In the genomic region with DNA sequence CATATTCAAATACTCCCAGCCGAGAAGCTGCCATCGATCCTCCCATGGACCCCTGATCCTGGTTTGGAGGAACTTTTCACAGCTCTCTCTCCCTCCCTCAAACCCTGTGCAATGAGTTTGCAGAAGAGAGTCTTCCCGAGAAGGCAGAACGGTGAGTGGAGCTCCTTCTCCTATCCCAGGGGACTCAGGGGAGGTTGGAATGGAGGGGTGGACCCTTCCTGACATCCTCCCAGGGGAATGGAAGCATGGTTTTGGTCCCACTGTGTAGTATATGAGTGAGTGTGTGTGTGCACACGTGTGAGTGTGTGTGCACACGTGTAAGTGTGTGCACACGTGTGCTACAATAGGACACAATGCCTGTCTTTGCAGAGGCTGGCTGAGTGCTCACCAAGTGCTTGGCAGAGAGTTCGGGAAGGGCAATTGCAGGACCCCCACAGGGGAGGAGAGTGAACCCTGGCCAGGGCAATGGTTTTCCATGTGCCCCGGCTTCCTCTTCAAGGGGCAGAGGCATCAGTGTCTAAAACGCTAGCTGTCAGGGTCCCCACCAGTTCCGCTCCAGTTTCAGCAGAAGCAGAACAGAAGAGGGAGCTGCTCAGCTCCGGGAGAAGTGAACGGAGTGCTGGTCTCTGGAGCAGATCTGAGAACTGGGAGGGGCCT, we compare ENCODE assay signal across 1 cellular context.
TF ChIP-seq lines count a peak whose summit lies in the region.

No MANE protein-coding gene starts in this region.

TF ChIP-seq in K562, 482 proteins besides CTCF, POLR2A, EP300 and RAD21:
- TF ChIP-seq, protein P1, sequence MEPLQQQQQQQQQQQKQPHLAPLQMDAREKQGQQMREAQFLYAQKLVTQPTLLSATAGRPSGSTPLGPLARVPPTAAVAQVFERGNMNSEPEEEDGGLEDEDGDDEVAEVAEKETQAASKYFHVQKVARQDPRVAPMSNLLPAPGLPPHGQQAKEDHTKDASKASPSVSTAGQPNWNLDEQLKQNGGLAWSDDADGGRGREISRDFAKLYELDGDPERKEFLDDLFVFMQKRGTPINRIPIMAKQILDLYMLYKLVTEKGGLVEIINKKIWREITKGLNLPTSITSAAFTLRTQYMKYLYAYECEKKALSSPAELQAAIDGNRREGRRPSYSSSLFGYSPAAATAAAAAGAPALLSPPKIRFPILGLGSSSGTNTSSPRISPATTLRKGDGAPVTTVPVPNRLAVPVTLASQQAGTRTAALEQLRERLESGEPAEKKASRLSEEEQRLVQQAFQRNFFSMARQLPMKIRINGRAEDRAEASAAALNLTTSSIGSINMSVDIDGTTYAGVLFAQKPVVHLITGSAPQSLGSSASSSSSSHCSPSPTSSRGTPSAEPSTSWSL (CRISPR knock-in tag; IDR thresholded peaks at IDR 0.05; ENCODE audit: borderline replicate concordance) = no peak
